ENCODE assay signal across 8 cellular contexts in the genomic region with DNA sequence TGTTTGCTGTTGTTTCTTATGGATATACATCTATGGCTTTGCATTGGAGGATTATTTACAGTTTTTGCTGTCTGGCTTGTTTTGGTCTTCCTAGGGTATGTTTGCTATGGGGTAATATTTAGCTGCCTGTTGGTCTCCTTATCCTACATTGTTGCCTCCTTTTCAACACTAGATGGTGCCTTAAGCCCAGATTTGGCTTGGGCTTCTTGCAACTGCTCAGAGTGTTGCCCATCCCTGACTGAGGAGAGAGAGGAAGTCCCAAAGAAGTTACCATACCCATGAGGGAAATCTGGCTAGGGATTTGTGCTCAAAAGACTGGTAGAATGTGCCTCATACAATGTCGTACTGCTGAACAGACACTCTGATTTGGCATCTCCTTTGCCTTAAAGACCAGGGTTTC.
DNase-seq lines count a peak whose midpoint lies in the region; ATAC-seq and TF ChIP-seq lines count a peak whose summit lies in the region.

No MANE protein-coding gene starts in this region.

- TF ChIP-seq CTCF in 22Rv1 (IDR thresholded peaks at IDR 0.05) (peak; percentile 78), GM06990 (IDR thresholded peaks at IDR 0.05; ENCODE audit: insufficient read depth, low read length, poor library complexity, severe bottlenecking) (peak; percentile 50), spleen (IDR thresholded peaks at IDR 0.05 in 8 of 11, conservative IDR thresholded peaks at IDR 0.05 in 3 of 11) (no peak)

- no peaks in the 10 kb centered on the region for H3K4me1 ChIP-seq in adipocyte (ENCODE audit: control insufficient read depth, insufficient read depth, low read length)
- no peaks in the 10 kb centered on the region for H3K4me1 ChIP-seq in spleen

- DNase-seq in GM06990 (ENCODE audit: extremely low read depth, insufficient read length) (no peak), NAMALWA (ENCODE audit: low spot score) (peak; percentile 72), adipocyte (ENCODE audit: low read depth) (peak; percentile 26), non-pigmented ciliary epithelial cell (ENCODE audit: low read depth) (peak; percentile 1), ureter (ENCODE audit: low spot score) (no peak), spleen (no peak)

- H3K9ac ChIP-seq in adipocyte (ENCODE audit: low read length): no peak overlapping the region

- H3K27ac ChIP-seq in 22Rv1: no peak overlapping the region
- H3K27ac ChIP-seq in spleen: no peak overlapping the region

- peaks cover 6% of the 10 kb centered on the region for H3K9me3 ChIP-seq in adipocyte (ENCODE audit: control insufficient read depth, low read length)
- H3K9me3 ChIP-seq in spleen: peaks cover 0 to 19% (median 9%) of the 10 kb centered on the region in 8 donors

- TF ChIP-seq POLR2A in spleen (IDR thresholded peaks at IDR 0.05): no peak

- 33 to 67% (median 45%) methylated on average over 1 of the region's 1 CpG for WGBS in spleen, 5 donors

- no peaks in the 10 kb centered on the region for H3K27me3 ChIP-seq in GM06990 (replicated peaks; ENCODE audit: control insufficient read depth, insufficient read depth, low read length)
- peaks cover 4% of the 10 kb centered on the region for H3K27me3 ChIP-seq in adipocyte (replicated peaks; ENCODE audit: control insufficient read depth, insufficient read depth, low read length)
- peaks cover 0 to 5% (median 0%) of the 10 kb centered on the region in 7 donors for H3K27me3 ChIP-seq in spleen (replicated peaks in 1 of 7)

- no peak for ATAC-seq in HG03521 (IDR thresholded peaks at IDR 0.05; ENCODE audit: unreplicated experiment)

- H3K36me3 ChIP-seq in GM06990 (ENCODE audit: control insufficient read depth, insufficient read depth, low read length) (no peaks in the 10 kb centered on the region), adipocyte (ENCODE audit: control insufficient read depth, insufficient read depth, low read length, severe bottlenecking) (no peaks in the 10 kb centered on the region), spleen (no peaks in the 10 kb centered on the region)

- intact Hi-C loops in spleen (cut with DNase I; ENCODE audit: low total_unique reads): no loop called here

- H3K4me3 ChIP-seq in GM06990 (replicated peaks; ENCODE audit: low read depth, low read length) (no peak overlapping the region), adipocyte (ENCODE audit: low read length) (no peak overlapping the region), spleen (no peak overlapping the region)

Comparison
In these comparisons a context has a peak if more than half of its experiments do, and no peak if none do; other contexts are left out.
1. CTCF ChIP-seq: peak in 22Rv1 (single experiment) and GM06990 (single experiment); none in spleen (0 of 11).
2. DNase-seq: peak in NAMALWA (single experiment), adipocyte (single experiment) and non-pigmented ciliary epithelial cell (single experiment); none in GM06990 (single experiment), ureter (single experiment) and spleen (single experiment).